In the genomic region with DNA sequence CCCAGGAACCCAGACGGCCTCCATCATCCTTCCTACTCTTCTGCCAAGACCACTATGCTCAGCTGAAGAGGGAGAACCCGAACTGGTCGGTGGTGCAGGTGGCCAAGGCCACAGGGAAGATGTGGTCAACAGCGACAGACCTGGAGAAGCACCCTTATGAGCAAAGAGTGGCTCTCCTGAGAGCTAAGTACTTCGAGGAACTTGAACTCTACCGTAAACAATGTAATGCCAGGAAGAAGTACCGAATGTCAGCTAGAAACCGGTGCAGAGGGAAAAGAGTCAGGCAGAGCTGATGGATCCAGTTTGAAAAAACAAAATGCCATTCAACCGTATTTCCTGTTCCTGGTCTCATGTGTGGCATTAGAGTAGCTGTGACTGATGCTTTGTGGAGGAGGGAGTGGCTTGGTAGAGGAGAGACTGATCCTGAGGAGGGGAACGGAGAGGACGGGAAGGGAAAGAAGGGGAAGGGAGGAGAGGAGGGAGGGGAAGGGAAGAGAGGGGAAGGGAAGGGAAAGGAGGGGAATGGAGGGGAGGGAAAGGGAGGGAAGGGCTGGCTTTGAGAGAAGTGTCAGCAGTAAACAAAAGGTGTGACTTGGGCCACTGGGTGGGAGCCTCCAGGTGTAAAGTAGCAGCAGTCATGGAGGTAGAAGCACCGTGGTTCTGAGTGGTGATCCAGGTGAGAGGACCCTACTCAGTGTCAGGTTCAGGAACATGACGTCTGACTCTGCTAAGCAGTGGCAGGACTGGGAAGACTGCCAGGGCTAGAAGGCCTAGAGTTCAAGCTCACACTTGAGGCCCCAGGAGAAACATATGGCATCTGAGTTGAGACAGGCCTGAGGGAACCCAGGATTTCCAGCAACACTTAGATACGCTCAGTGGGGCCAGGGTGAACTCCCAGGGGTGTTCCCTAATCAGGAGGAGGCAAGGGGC, we compare ENCODE assay signal across 28 cellular contexts. TPM values are rescaled to one million over a fixed set of nuclear protein-coding genes. Genes with fewer than 3 reads are reported as not detected.
"Had no signal": no experiment of that assay in that cellular context is flagged by ENCODE, and none has a peak within 500 bp of the region (broad histone marks: within the 10 kb centered on the region; RNA-seq: fewer than 3 reads in every experiment).

No MANE protein-coding gene starts in this region.

- H3K9me3 ChIP-seq: breast epithelium, neutrophil, ovary, psoas muscle, thoracic aorta had no signal

- H3K4me1 Mint-ChIP-seq: activated B cell treated with CpG ODN at 0.5 μM for 24 hours; central memory CD8-positive, alpha-beta T cell had no signal

- H3K4me1 ChIP-seq: breast epithelium, esophagus muscularis mucosa, left ventricle myocardium inferior, psoas muscle, right atrium auricular region had no signal

- H3K9me3 Mint-ChIP-seq: activated B cell treated with CpG ODN at 0.5 μM for 24 hours; activated CD4-positive, alpha-beta memory T cell treated with anti-CD3 and anti-CD28 coated beads for 36 hours; activated naive CD4-positive, alpha-beta T cell treated with anti-CD3 and anti-CD28 coated beads for 36 hours; activated naive CD8-positive, alpha-beta T cell treated with anti-CD3 and anti-CD28 coated beads, Interleukin-2, amount 10 ng/mL, durations not matched to agents 7 days and 5 days; central memory CD8-positive, alpha-beta T cell; effector memory CD8-positive, alpha-beta T cell; immature natural killer cell; natural killer cell treated with Interleukin-12 subunit alpha and Interleukin-12 subunit beta and Interleukin-15 and Interleukin-18, amount 100 ng/mL, for 72 hours; type B pancreatic cell had no signal

- ATAC-seq: activated CD4-positive, alpha-beta T cell treated with anti-CD3 and anti-CD28 coated beads for 36 hours; effector memory CD8-positive, alpha-beta T cell; natural killer cell treated with Interleukin-12 subunit alpha and Interleukin-12 subunit beta and Interleukin-15 and Interleukin-18, amount 100 ng/mL, for 72 hours; psoas muscle had no signal

- H3K27me3 ChIP-seq: hepatocyte, neutrophil, ovary, right atrium auricular region had no signal

- H3K36me3 Mint-ChIP-seq: activated CD4-positive, alpha-beta memory T cell treated with anti-CD3 and anti-CD28 coated beads for 36 hours; activated naive CD8-positive, alpha-beta T cell treated with anti-CD3 and anti-CD28 coated beads, Interleukin-2, amount 10 ng/mL, durations not matched to agents 7 days and 5 days; immature natural killer cell; natural killer cell treated with Interleukin-12 subunit alpha and Interleukin-12 subunit beta and Interleukin-15 and Interleukin-18, amount 100 ng/mL, for 72 hours; type B pancreatic cell had no signal

- H3K4me3 ChIP-seq: breast epithelium, esophagus muscularis mucosa, hepatocyte, left ventricle myocardium inferior, ovary, psoas muscle, right atrium auricular region, thoracic aorta had no signal

- DNase-seq: activated B cell treated with CpG ODN at 0.5 μM for 24 hours; activated CD4-positive, alpha-beta memory T cell treated with anti-CD3 and anti-CD28 coated beads for 36 hours; activated CD4-positive, alpha-beta T cell treated with anti-CD3 and anti-CD28 coated beads for 36 hours; activated naive CD4-positive, alpha-beta T cell treated with anti-CD3 and anti-CD28 coated beads for 36 hours; activated naive CD8-positive, alpha-beta T cell treated with anti-CD3 and anti-CD28 coated beads, Interleukin-2, amount 10 ng/mL, durations not matched to agents 7 days and 5 days; activated T-cell treated with anti-CD3 and anti-CD28 coated beads, Interleukin-2, amount 50 U/mL, for 48 hours; amniotic stem cell; effector memory CD8-positive, alpha-beta T cell; glutamatergic neuron; immature natural killer cell; left ventricle myocardium inferior; midbrain; ovary; psoas muscle; stimulated activated CD4-positive, alpha-beta T cell treated with anti-CD3 and anti-CD28 coated beads, Interleukin-4, amount 100 ng/mL, for 24 hours; stimulated activated naive CD4-positive, alpha-beta T cell treated with Interleukin-2 at 50 U/mL for 16 hours had no signal

- H3K27ac Mint-ChIP-seq: activated B cell treated with CpG ODN at 0.5 μM for 24 hours; activated CD4-positive, alpha-beta memory T cell treated with anti-CD3 and anti-CD28 coated beads for 36 hours; activated CD4-positive, alpha-beta T cell treated with anti-CD3 and anti-CD28 coated beads for 36 hours; activated naive CD4-positive, alpha-beta T cell treated with anti-CD3 and anti-CD28 coated beads for 36 hours; activated naive CD8-positive, alpha-beta T cell treated with anti-CD3 and anti-CD28 coated beads, Interleukin-2, amount 10 ng/mL, durations not matched to agents 7 days and 5 days; effector memory CD8-positive, alpha-beta T cell; immature natural killer cell; natural killer cell treated with Interleukin-12 subunit alpha and Interleukin-12 subunit beta and Interleukin-15 and Interleukin-18, amount 100 ng/mL, for 72 hours; type B pancreatic cell had no signal

- H3K36me3 ChIP-seq: breast epithelium, esophagus muscularis mucosa, left ventricle myocardium inferior, neutrophil, ovary, right atrium auricular region, thoracic aorta had no signal

- H3K4me3 Mint-ChIP-seq: activated B cell treated with CpG ODN at 0.5 μM for 24 hours; activated CD4-positive, alpha-beta memory T cell treated with anti-CD3 and anti-CD28 coated beads for 36 hours; activated CD4-positive, alpha-beta T cell treated with anti-CD3 and anti-CD28 coated beads for 36 hours; activated naive CD4-positive, alpha-beta T cell treated with anti-CD3 and anti-CD28 coated beads for 36 hours; activated naive CD8-positive, alpha-beta T cell treated with anti-CD3 and anti-CD28 coated beads, Interleukin-2, amount 10 ng/mL, durations not matched to agents 7 days and 5 days; central memory CD8-positive, alpha-beta T cell; effector memory CD8-positive, alpha-beta T cell; immature natural killer cell; natural killer cell treated with Interleukin-12 subunit alpha and Interleukin-12 subunit beta and Interleukin-15 and Interleukin-18, amount 100 ng/mL, for 72 hours; type B pancreatic cell had no signal

- H3K27ac ChIP-seq: breast epithelium, esophagus muscularis mucosa, hepatocyte, left ventricle myocardium inferior, neutrophil, ovary, psoas muscle, right atrium auricular region, thoracic aorta had no signal

RNA-seq across cellular contexts. Expression of a gene that starts 0.8 kb away (rescaled TPM):
- total RNA-seq: activated B cell treated with CpG ODN at 0.5 μM for 24 hours; activated CD4-positive, alpha-beta memory T cell treated with anti-CD3 and anti-CD28 coated beads for 36 hours; activated CD4-positive, alpha-beta T cell treated with anti-CD3 and anti-CD28 coated beads for 36 hours; activated naive CD4-positive, alpha-beta T cell treated with anti-CD3 and anti-CD28 coated beads for 36 hours; activated naive CD8-positive, alpha-beta T cell treated with anti-CD3 and anti-CD28 coated beads, Interleukin-2, amount 10 ng/mL, durations not matched to agents 7 days and 5 days; breast epithelium; dermis microvascular lymphatic vessel endothelial cell; esophagus muscularis mucosa; frontal cortex; hepatocyte; kidney epithelial cell; left ventricle myocardium inferior; natural killer cell treated with Interleukin-12 subunit alpha and Interleukin-12 subunit beta and Interleukin-15 and Interleukin-18, amount 100 ng/mL, for 72 hours; ovary; psoas muscle; right atrium auricular region; thoracic aorta had no signal
